Comparison of ENCODE assay signal across 8 cellular contexts in genomic region chr5:5340206-5340729, GRCh38.
DNase-seq lines count a peak whose midpoint lies in the region; ATAC-seq and TF ChIP-seq lines count a peak whose summit lies in the region.

No MANE protein-coding gene starts in this region.

- H3K27ac Mint-ChIP-seq in nephron: peak overlapping the region; percentile 69 to 87 (median 87)

- peak overlapping the region in 1 of 3 experiments; percentile 44 for H3K4me3 Mint-ChIP-seq in nephron

- no peak for ATAC-seq in HG03280 (IDR thresholded peaks at IDR 0.05; ENCODE audit: unreplicated experiment)

- TF ChIP-seq CTCF in epithelial cell of proximal tubule (conservative IDR thresholded peaks at IDR 0.05; ENCODE audit: low read depth, low read length) (peak; percentile 70), nephron (IDR thresholded peaks at IDR 0.05; ENCODE audit: unreplicated experiment in 3 of 3) (peak; percentile 46 to 61 (median 48))

- peak; percentile 95 for DNase-seq in AG08395 (ENCODE audit: low spot score)
- DNase-seq in NCI-H226: peak; percentile 89
- DNase-seq in epithelial cell of proximal tubule (ENCODE audit: low read depth): peak; percentile 71
- DNase-seq in NCI-H146 (lab: John Stamatoyannopoulos, UW): no peak
- DNase-seq in NCI-H2029 treated with DMSO at 0.1 percent for 48 hours (lab: John Stamatoyannopoulos, UW): no peak
- DNase-seq in NCI-H1694 (lab: John Stamatoyannopoulos, UW): no peak

- H3K9me3 Mint-ChIP-seq in nephron: peaks cover 8% of the 10 kb centered on the region

- H3K4me3 ChIP-seq in epithelial cell of proximal tubule (ENCODE audit: low read depth, low read length): no peak overlapping the region

- peaks cover 3% of the 10 kb centered on the region for H3K36me3 Mint-ChIP-seq in nephron (ENCODE audit: low read depth)

- peaks cover 69% of the 10 kb centered on the region for H3K4me1 Mint-ChIP-seq in nephron

- H3K27me3 Mint-ChIP-seq in nephron (ENCODE audit: low read depth): peaks cover 3% of the 10 kb centered on the region

Comparison
In these comparisons a context has a peak if more than half of its experiments do, and no peak if none do; other contexts are left out.
1. DNase-seq: peak in AG08395 (single experiment), NCI-H226 (single experiment) and epithelial cell of proximal tubule (single experiment); none in NCI-H146 (single experiment), NCI-H2029 treated with DMSO at 0.1 percent for 48 hours (single experiment) and NCI-H1694 (single experiment).